11 cellular contexts compared by ENCODE assay signal in genomic region chr1:205480349-205481278, GRCh38. TPM values are rescaled to one million over a fixed set of nuclear protein-coding genes. Genes with fewer than 3 reads are reported as not detected.
DNase-seq lines count a peak whose midpoint lies in the region; ATAC-seq, FAIRE-seq and TF ChIP-seq lines count a peak whose summit lies in the region.
"Had no signal": no experiment of that assay in that cellular context is flagged by ENCODE, and none has a peak within 500 bp of the region (broad histone marks: within the 10 kb centered on the region; RNA-seq: fewer than 3 reads in every experiment).

No MANE protein-coding gene starts in this region.

- no peak for ATAC-seq in GM18519 (IDR thresholded peaks at IDR 0.05; ENCODE audit: low FRiP score, unreplicated experiment)

- H3K18ac ChIP-seq in H1 (ENCODE audit: extremely low read depth, low read length) = peak overlapping the region; percentile 34; the same call in 1 of the 2 replicates

- TF ChIP-seq POLR2A in H1 (IDR thresholded peaks at IDR 0.05; ENCODE audit: control extremely low read depth in 1 of 2, low read depth in 2 of 2, low read length in 2 of 2) (no peak), spleen (IDR thresholded peaks at IDR 0.05) (no peak)

- H2BK12ac ChIP-seq in H1 (ENCODE audit: low read depth, low read length) = peak overlapping the region; percentile 72; the same call in 1 of the 2 replicates

- H3K23ac ChIP-seq in H1 (ENCODE audit: insufficient read length) = no peak overlapping the region

- no peak overlapping the region for H2BK15ac ChIP-seq in H1 (ENCODE audit: low read length)

- 76% methylated on average over 22 of the region's 24 CpGs; no CpG with 5 or more reads in 1 of the 2 experiments for WGBS in H1 (ENCODE audit: extremely low coverage in 1 of 2, insufficient coverage in 1 of 2, insufficient read length in 1 of 2, insufficient replicate concordance in 2 of 2, low coverage in 1 of 2, low lambda C conversion rate in 2 of 2, missing lambda C conversion rate in 1 of 2), 2 experiments
- WGBS in spleen, 5 donors = 38 to 47% (median 42%) methylated on average over 24 of the region's 24 CpGs

- POLR2A ChIA-PET in H1 (lab: Charles Lee; ENCODE audit: partially characterized antibody) = interaction anchor here (1.0 kb wide), 1 partner anchor 40 kb away, joined by 3 read pairs; no protein-coding TSS in a partner anchor

- no peak overlapping the region for H3K56ac ChIP-seq in H1 (replicated peaks; ENCODE audit: insufficient read length, low read depth, low read length)

- H3K4ac ChIP-seq in H1 (replicated peaks; ENCODE audit: insufficient read length, low read depth, low read length) = peak overlapping the region; percentile 65

- TF ChIP-seq CTCF in H1 (IDR thresholded peaks at IDR 0.05; ENCODE audit: control extremely low read depth in 1 of 3, insufficient read depth in 1 of 3, low read depth in 1 of 3, low read length in 3 of 3) = no peak
- TF ChIP-seq CTCF in type B pancreatic cell (conservative IDR thresholded peaks at IDR 0.05) = no peak
- no peak for TF ChIP-seq CTCF in spleen (IDR thresholded peaks at IDR 0.05 in 8 of 11, conservative IDR thresholded peaks at IDR 0.05 in 3 of 11)

- peak overlapping the region; percentile 5; the same call in 1 of the 2 replicates for H2BK5ac ChIP-seq in H1 (ENCODE audit: low read depth, low read length)

- peaks cover 4% of the 10 kb centered on the region for H3K23me2 ChIP-seq in H1 (ENCODE audit: low read depth, low read length)

- no peak overlapping the region for H2AK5ac ChIP-seq in H1 (ENCODE audit: low read depth, low read length)

- no peaks in the 10 kb centered on the region for H3K36me3 Mint-ChIP-seq in type B pancreatic cell

- no peaks in the 10 kb centered on the region for H3K9me3 ChIP-seq in H1 (ENCODE audit: insufficient read depth in 2 of 2, low read depth in 1 of 2, low read length in 1 of 2)
- peaks cover 0 to 9% (median 5%) of the 10 kb centered on the region in 8 donors for H3K9me3 ChIP-seq in spleen

- no peak overlapping the region for H4K5ac ChIP-seq in H1 (ENCODE audit: insufficient read length, low read depth, low read length)

- H2AFZ ChIP-seq in H1 (ENCODE audit: low read length) = no peak overlapping the region

- H3K79me1 ChIP-seq in H1 (ENCODE audit: low read depth, low read length) = no peaks in the 10 kb centered on the region

- H3K4me3 Mint-ChIP-seq in type B pancreatic cell = peak overlapping the region; percentile 55

- no peak for TF ChIP-seq EP300 in H1 (IDR thresholded peaks at IDR 0.05; ENCODE audit: borderline replicate concordance in 1 of 2, low read depth in 2 of 2, low read length in 2 of 2)

- H4K8ac ChIP-seq in H1 (ENCODE audit: extremely low read depth, insufficient read depth, low read length) = no peak overlapping the region

- H3K27me3 Mint-ChIP-seq in type B pancreatic cell = peaks cover 57% of the 10 kb centered on the region

- H3K27ac ChIP-seq in H1 (ENCODE audit: low read depth, low read length) = no peak overlapping the region
- H3K27ac ChIP-seq in spleen = peak overlapping the region in 4 of 8 donors; percentile 23 to 77 (median 38)
- H3K27ac ChIP-seq: upper lobe of left lung had no signal

- DNase-seq in activated T-cell treated with anti-CD3 and anti-CD28 coated beads for 24 hours (ENCODE audit: low read depth) = peak; percentile 44
- no peak for DNase-seq in activated T-cell treated with anti-CD3 and anti-CD28 coated beads for 4 hours
- peak; percentile 51 to 59 for DNase-seq in activated CD4-positive, alpha-beta T cell treated with anti-CD3 and anti-CD28 coated beads, Interleukin-2, amount 50 U/mL, for 48 hours
- DNase-seq in H1 (ENCODE audit: low read depth in 1 of 2, low spot score in 2 of 2) = no peak
- DNase-seq in type B pancreatic cell (ENCODE audit: extremely low spot score, unreplicated experiment) = no peak
- no peak for DNase-seq in islet precursor cell
- no peak for DNase-seq in spleen
- DNase-seq: occipital lobe had no signal

- peaks cover 5% of the 10 kb centered on the region for H3K4me1 Mint-ChIP-seq in type B pancreatic cell (ENCODE audit: unreplicated experiment)

- H3K4me3 ChIP-seq in H1 (ENCODE audit: extremely low read depth in 1 of 4, insufficient read depth in 2 of 4, low read depth in 3 of 4, low read length in 4 of 4) = no peak overlapping the region
- H3K4me3 ChIP-seq in spleen = peak overlapping the region in 1 of 8 donors; percentile 32
- H3K4me3 ChIP-seq: upper lobe of left lung had no signal

- CTCF ChIA-PET in H1 (lab: Charles Lee; ENCODE audit: partially characterized antibody) = interaction anchor here (0.7 to 31.2 kb wide), 8 partner anchors 8 to 126 kb away, joined by 3 to 767 read pairs (median 18); partner anchors contain the start of gene BLACAT1

- peaks cover 0 to 11% (median 6%) of the 10 kb centered on the region in 4 experiments; a peak in 4 of 7 replicates for H3K27me3 ChIP-seq in H1 (replicated peaks in 1 of 4; ENCODE audit: control insufficient read depth in 3 of 4, extremely low read depth in 1 of 4, insufficient read depth in 3 of 4, low read length in 3 of 4)
- H3K27me3 ChIP-seq in spleen (replicated peaks in 1 of 7) = peaks cover 0 to 57% (median 17%) of the 10 kb centered on the region in 7 donors
- H3K27me3 ChIP-seq: upper lobe of left lung had no signal

- peak overlapping the region; percentile 62; the same call in 1 of the 2 replicates for H2BK20ac ChIP-seq in H1 (ENCODE audit: low read length)

- no peak for TF ChIP-seq RAD21 in H1 (IDR thresholded peaks at IDR 0.05 in 1 of 2, conservative IDR thresholded peaks at IDR 0.05 in 1 of 2; ENCODE audit: low read depth in 2 of 2, low read length in 2 of 2)

- peak overlapping the region; percentile 68 for H4K91ac ChIP-seq in H1 (replicated peaks; ENCODE audit: insufficient read length, low read length)

- no peak for FAIRE-seq in H1 (lab: Jason Lieb, UNC)
- FAIRE-seq: A204.1 had no signal

- no peak overlapping the region for H3K14ac ChIP-seq in H1 (ENCODE audit: insufficient read length)

- H3K4me1 ChIP-seq in H1 (replicated peaks in 1 of 4; ENCODE audit: control insufficient read depth in 3 of 4, insufficient read depth in 4 of 4, low read length in 3 of 4) (peaks cover 0 to 33% (median 20%) of the 10 kb centered on the region in 4 experiments; a peak in 6 of 7 replicates), spleen (peaks cover 6 to 40% (median 29%) of the 10 kb centered on the region in 6 donors)

- peaks cover 0 to 3% of the 10 kb centered on the region in 2 experiments for H4K20me1 ChIP-seq in H1 (replicated peaks in 1 of 2; ENCODE audit: control insufficient read depth in 1 of 2, insufficient read depth in 2 of 2, low read length in 2 of 2)

- H3K4me2 ChIP-seq in H1 (ENCODE audit: insufficient read depth in 1 of 2, low read depth in 2 of 2, low read length in 2 of 2) = peak overlapping the region in 1 of 2 experiments; percentile 19; a peak in 1 of 4 replicates

- H3K9me3 Mint-ChIP-seq in type B pancreatic cell = peaks cover 5% of the 10 kb centered on the region

- peak overlapping the region; percentile 12 for H2BK120ac ChIP-seq in H1 (replicated peaks; ENCODE audit: low read depth, low read length)

- H3K27ac Mint-ChIP-seq in type B pancreatic cell = no peak overlapping the region

- intact Hi-C loops in spleen (cut with DNase I; ENCODE audit: low total_unique reads) = no loop called here

- no peaks in the 10 kb centered on the region for H3K36me3 ChIP-seq in H1 (ENCODE audit: control insufficient read depth in 2 of 4, insufficient read depth in 4 of 4, low read length in 3 of 4)
- H3K36me3 ChIP-seq in spleen = no peaks in the 10 kb centered on the region
- H3K36me3 ChIP-seq: upper lobe of left lung had no signal

- H3K79me2 ChIP-seq in H1 (ENCODE audit: control insufficient read depth in 1 of 2, insufficient read depth in 2 of 2, low read length in 2 of 2) = no peaks in the 10 kb centered on the region

- H3K9ac ChIP-seq in H1 (replicated peaks in 1 of 4; ENCODE audit: extremely low read depth in 1 of 4, low read depth in 3 of 4, low read length in 3 of 4) = no peak overlapping the region

RNA-seq across cellular contexts. Expression of gene CDK18, which starts 23.9 kb away (rescaled TPM):
- 40.9 and 44.0 TPM in 2 replicates for total RNA-seq in H1 (2021; fragmentation: NEBNext Ultra II Directional; extraction: Animal tissue kit (Norgen Biotek cat#: 25700))
- 31.2 and 50.3 TPM in 2 replicates for polyA plus RNA-seq in H1 (2011; rRNA removed)
- 19.7 TPM for polyA plus RNA-seq in H1 (2011; cell fraction: cytosol; rRNA removed)
- polyA plus RNA-seq in H1 (2011; cell fraction: nucleus; rRNA removed) = 102 TPM
- 35.9 to 57.1 TPM (median 46.6 TPM) in 4 replicates for polyA plus RNA-seq in H1 (2012, experiment 1 of 2)
- polyA plus RNA-seq in H1 (2012, experiment 2 of 2) = 29.8 TPM
- polyA plus RNA-seq in H1 (2013, experiment 1 of 2) = 31.5 TPM
- polyA plus RNA-seq in H1 (2013, experiment 2 of 2) = 31.7 TPM
- 37.0 and 48.0 TPM in 2 replicates for polyA minus RNA-seq in H1 (2011; rRNA and poly(A)+ RNA removed)
- polyA minus RNA-seq in H1 (2011; cell fraction: cytosol; rRNA and poly(A)+ RNA removed) = 25.8 TPM
- polyA minus RNA-seq in H1 (2011; cell fraction: nucleus; rRNA and poly(A)+ RNA removed) = 61.8 TPM
- 9.6 and 19.3 TPM in 2 replicates for total RNA-seq in type B pancreatic cell (ENCODE audit: low replicate concordance)
- 10 to 100 TPM; 14.1 to 25.3 (median 22.4) TPM for total RNA-seq in spleen
- 10 to 100 TPM in 1 of 3 donors, 1 to 10 TPM in 2; 3.5 to 15.3 (median 5.5) TPM for polyA plus RNA-seq in spleen

RNA-seq across cellular contexts. Expression of gene BLACAT1, which starts 24.8 kb away (rescaled TPM):
- total RNA-seq in H1 (2021; fragmentation: NEBNext Ultra II Directional; extraction: Animal tissue kit (Norgen Biotek cat#: 25700)) = 3.5 and 3.8 TPM in 2 replicates
- 6.3 and 10.5 TPM in 2 replicates for polyA plus RNA-seq in H1 (2011; rRNA removed)
- 7.2 TPM for polyA plus RNA-seq in H1 (2011; cell fraction: cytosol; rRNA removed)
- polyA plus RNA-seq in H1 (2011; cell fraction: nucleus; rRNA removed) = 18.7 TPM
- 6.7 to 8.3 TPM (median 7.4 TPM) in 4 replicates for polyA plus RNA-seq in H1 (2012, experiment 1 of 2)
- polyA plus RNA-seq in H1 (2012, experiment 2 of 2) = 5.7 TPM
- 3.9 TPM for polyA plus RNA-seq in H1 (2013, experiment 1 of 2)
- polyA plus RNA-seq in H1 (2013, experiment 2 of 2) = 3.9 TPM
- 13.1 and 19.7 TPM in 2 replicates for polyA minus RNA-seq in H1 (2011; rRNA and poly(A)+ RNA removed)
- polyA minus RNA-seq in H1 (2011; cell fraction: cytosol; rRNA and poly(A)+ RNA removed) = 4.6 TPM
- polyA minus RNA-seq in H1 (2011; cell fraction: nucleus; rRNA and poly(A)+ RNA removed) = 11.3 TPM
- 2.4 and 6.8 TPM in 2 replicates for total RNA-seq in type B pancreatic cell (ENCODE audit: low replicate concordance)
- total RNA-seq in spleen = under 1 TPM in 5 of 7 donors, not detected in 2; 0.19 to 0.51 (median 0.24) TPM
- under 1 TPM in 1 of 3 donors, not detected in 2; 0.02 TPM for polyA plus RNA-seq in spleen

RNA-seq across cellular contexts. Expression of gene LEMD1, which starts 58.8 kb away (rescaled TPM):
- total RNA-seq in H1 (2021; fragmentation: NEBNext Ultra II Directional; extraction: Animal tissue kit (Norgen Biotek cat#: 25700)) = 9.7 and 10.5 TPM in 2 replicates
- polyA plus RNA-seq in H1 (2011; rRNA removed) (10.0 and 10.8 TPM in 2 replicates), spleen (not detected)
- polyA plus RNA-seq in H1 (2011; cell fraction: cytosol; rRNA removed) = 10.9 TPM
- polyA plus RNA-seq in H1 (2011; cell fraction: nucleus; rRNA removed) = 23.6 TPM
- 10.3 to 15.4 TPM (median 12.6 TPM) in 4 replicates for polyA plus RNA-seq in H1 (2012, experiment 1 of 2)
- polyA plus RNA-seq in H1 (2012, experiment 2 of 2) = 7.8 TPM
- polyA plus RNA-seq in H1 (2013, experiment 1 of 2) = 6.0 TPM
- polyA plus RNA-seq in H1 (2013, experiment 2 of 2) = 5.7 TPM
- polyA minus RNA-seq in H1 (2011; rRNA and poly(A)+ RNA removed) = 14.7 and 17.6 TPM in 2 replicates
- 13.7 TPM for polyA minus RNA-seq in H1 (2011; cell fraction: cytosol; rRNA and poly(A)+ RNA removed)
- polyA minus RNA-seq in H1 (2011; cell fraction: nucleus; rRNA and poly(A)+ RNA removed) = 13.6 TPM
- total RNA-seq in type B pancreatic cell (ENCODE audit: low replicate concordance) (5.5 and 8.1 TPM in 2 replicates), spleen (not detected)

Comparison
In these comparisons a context has a peak if more than half of its experiments do, and no peak if none do; other contexts are left out.
1. DNase-seq: peak in activated T-cell treated with anti-CD3 and anti-CD28 coated beads for 24 hours (single experiment) and activated CD4-positive, alpha-beta T cell treated with anti-CD3 and anti-CD28 coated beads, Interleukin-2, amount 50 U/mL, for 48 hours (2 of 2); none in activated T-cell treated with anti-CD3 and anti-CD28 coated beads for 4 hours (single experiment), H1 (0 of 2), type B pancreatic cell (single experiment), islet precursor cell (single experiment) and spleen (single experiment).